1 cellular context compared by ENCODE assay signal in genomic region chr7:42878303-42878702, GRCh38.
TF ChIP-seq lines count a peak whose summit lies in the region.

No MANE protein-coding gene starts in this region.

TF ChIP-seq in K562, 482 proteins besides CTCF, POLR2A, EP300 and RAD21:
- TF ChIP-seq PCBP2 (IDR thresholded peaks at IDR 0.05; ENCODE audit: low read depth, low read length, poor library complexity, severe bottlenecking) (no peak), ZNF518B (CRISPR knock-in tag; IDR thresholded peaks at IDR 0.05) (no peak), ZNF143 (CRISPR knock-in tag; IDR thresholded peaks at IDR 0.05) (no peak), ZNF232 (CRISPR knock-in tag; IDR thresholded peaks at IDR 0.05) (no peak), ZBTB33 (CRISPR knock-in tag; IDR thresholded peaks at IDR 0.05) (no peak), FOXA3 (CRISPR knock-in tag; conservative IDR thresholded peaks at IDR 0.05 in 1 of 2, IDR thresholded peaks at IDR 0.05 in 1 of 2) (no peak), UBTF (IDR thresholded peaks at IDR 0.05; ENCODE audit: borderline replicate concordance in 1 of 2, low read depth in 2 of 2, low read length in 2 of 2) (no peak), CBX1 (IDR thresholded peaks at IDR 0.05; ENCODE audit: low read depth) (no peak), BCOR (IDR thresholded peaks at IDR 0.05) (no peak), HES1 (IDR thresholded peaks at IDR 0.05; ENCODE audit: low read depth) (no peak), RERE (CRISPR knock-in tag; IDR thresholded peaks at IDR 0.05; ENCODE audit: borderline replicate concordance) (no peak), ZNF592 (IDR thresholded peaks at IDR 0.05) (no peak), RBBP5 (IDR thresholded peaks at IDR 0.05; ENCODE audit: borderline replicate concordance, insufficient read depth, low read length, poor library complexity, severe bottlenecking) (no peak)
